Comparison of ENCODE assay signal across 31 cellular contexts in genomic region chr11:28512143-28512756, GRCh38.
DNase-seq lines count a peak whose midpoint lies in the region; ATAC-seq, FAIRE-seq and TF ChIP-seq lines count a peak whose summit lies in the region.
"Had no signal": no experiment of that assay in that cellular context is flagged by ENCODE, and none has a peak within 500 bp of the region (broad histone marks: within the 10 kb centered on the region; RNA-seq: fewer than 3 reads in every experiment).

No MANE protein-coding gene starts in this region.

- no peak overlapping the region for H3K27ac ChIP-seq in right cardiac atrium (ENCODE audit: low read length)
- H3K27ac ChIP-seq in kidney (ENCODE audit: low read depth in 2 of 2, low read length in 2 of 2): no peak overlapping the region
- no peak overlapping the region for H3K27ac ChIP-seq in mammary epithelial cell (ENCODE audit: insufficient read depth, low read depth, low read length)
- H3K27ac ChIP-seq: 22Rv1; A549; BLaER1; BLaER1 treated with 17β-estradiol and CSF1 and Interleukin-3, amounts not matched to agents 10 nM and 100 nM; C4-2B had no signal

- H3K4me3 ChIP-seq in right cardiac atrium (ENCODE audit: low read length) (no peak overlapping the region), kidney (ENCODE audit: low read length in 2 of 2) (no peak overlapping the region), mammary epithelial cell (replicated peaks in 1 of 3; ENCODE audit: insufficient read depth in 1 of 3, low read depth in 2 of 3, low read length in 3 of 3) (no peak overlapping the region)
- H3K4me3 ChIP-seq: A549; BLaER1; BLaER1 treated with 17β-estradiol and CSF1 and Interleukin-3, amounts not matched to agents 10 nM and 100 nM had no signal

- no TSS peak for BruUV-seq in mammary epithelial cell (replicated peaks; lab: Mats Ljungman, UMichigan)

- H3K79me2 ChIP-seq in mammary epithelial cell (ENCODE audit: insufficient read depth, low read length): no peaks in the 10 kb centered on the region

- H3K9ac ChIP-seq in kidney (ENCODE audit: low read length in 2 of 2) (no peak overlapping the region), mammary epithelial cell (ENCODE audit: insufficient read depth, low read length) (no peak overlapping the region)
- H3K9ac ChIP-seq: BLaER1; BLaER1 treated with 17β-estradiol and CSF1 and Interleukin-3, amounts not matched to agents 10 nM and 100 nM had no signal

- H3K27me3 ChIP-seq in right cardiac atrium (ENCODE audit: control insufficient read depth, insufficient read depth) (no peaks in the 10 kb centered on the region), mammary epithelial cell (ENCODE audit: insufficient read depth, low read length) (no peaks in the 10 kb centered on the region)
- H3K27me3 ChIP-seq: BE2C; BLaER1; BLaER1 treated with 17β-estradiol and CSF1 and Interleukin-3, amounts not matched to agents 10 nM and 100 nM had no signal

- no peak overlapping the region for H3K4me2 ChIP-seq in mammary epithelial cell (ENCODE audit: insufficient read depth, low read depth, low read length)
- H3K4me2 ChIP-seq: A549; BLaER1; BLaER1 treated with 17β-estradiol and CSF1 and Interleukin-3, amounts not matched to agents 10 nM and 100 nM had no signal

- intact Hi-C loops in Right ventricle myocardium superior (cut with DNase I): no loop called here
- intact Hi-C loops in right cardiac atrium (cut with DNase I): no loop called here
- intact Hi-C loops in kidney (cut with DNase I): no loop called here
- intact Hi-C loops in mammary epithelial cell (cut with micrococcal nuclease): no loop called here

- no peaks in the 10 kb centered on the region for H4K20me1 ChIP-seq in mammary epithelial cell (ENCODE audit: insufficient read depth, low read length)
- H4K20me1 ChIP-seq: BLaER1; BLaER1 treated with 17β-estradiol and CSF1 and Interleukin-3, amounts not matched to agents 10 nM and 100 nM had no signal

- TF ChIP-seq CTCF in kidney (IDR thresholded peaks at IDR 0.05; ENCODE audit: borderline replicate concordance, extremely low read depth, insufficient read depth) (no peak), mammary epithelial cell (conservative IDR thresholded peaks at IDR 0.05 in 1 of 2, IDR thresholded peaks at IDR 0.05 in 1 of 2; ENCODE audit: extremely low read depth in 1 of 2, insufficient read depth in 1 of 2, low read depth in 1 of 2, low read length in 2 of 2) (no peak)

- no peak for FAIRE-seq in kidney (lab: Jason Lieb, UNC)
- FAIRE-seq: A204.1, A549, D721Med had no signal

- ATAC-seq in Right ventricle myocardium superior (ENCODE audit: poor library complexity) (no peak), right cardiac atrium (no peak)
- ATAC-seq: A549; CD8-positive, alpha-beta T cell had no signal

- CTCF ChIA-PET in mammary epithelial cell (lab: Charles Lee; ENCODE audit: low non-redundant PET): no interaction called here

- no peak overlapping the region for H2AFZ ChIP-seq in mammary epithelial cell (ENCODE audit: low read depth, low read length)

- DNase-seq in Right ventricle myocardium superior: peak; percentile 24
- DNase-seq in right cardiac atrium: no peak
- peak; percentile 73 for DNase-seq in kidney
- DNase-seq in mammary epithelial cell: no peak
- DNase-seq: 8988T; ACHN; AML-193; BE2C; C1 segment of cervical spinal cord; Caco-2; Calu3; CD4-positive, alpha-beta memory T cell; CD4-positive, alpha-beta T cell; CD4-positive, CD25-positive, alpha-beta regulatory T cell; CD8-positive, alpha-beta memory T cell; CD8-positive, alpha-beta T cell; COR-L47; DMS 273 treated with DMSO at 0.1 percent for 48 hours; DMS153; DMS53; DMS79; DMS79 treated with DMSO at 0.1 percent for 48 hours; DND-41; EL had no signal

- dilution Hi-C loops in mammary epithelial cell (cut with HindIII; ENCODE audit: low sequenced_read_pairs): no loop called here

- H3K4me1 ChIP-seq in right cardiac atrium (ENCODE audit: control insufficient read depth, insufficient read depth, low read length): no peaks in the 10 kb centered on the region
- no peaks in the 10 kb centered on the region for H3K4me1 ChIP-seq in kidney (ENCODE audit: control insufficient read depth in 1 of 2, insufficient read depth in 1 of 2, low read depth in 1 of 2, low read length in 2 of 2)
- H3K4me1 ChIP-seq in mammary epithelial cell (ENCODE audit: insufficient read depth, low read length): no peaks in the 10 kb centered on the region
- H3K4me1 ChIP-seq: A549; BE2C; BLaER1; BLaER1 treated with 17β-estradiol and CSF1 and Interleukin-3, amounts not matched to agents 10 nM and 100 nM; Caco-2 had no signal

- no peaks in the 10 kb centered on the region for H3K36me3 ChIP-seq in kidney (ENCODE audit: control insufficient read depth in 1 of 2, insufficient read depth in 2 of 2, low read length in 2 of 2)
- no peaks in the 10 kb centered on the region for H3K36me3 ChIP-seq in mammary epithelial cell (ENCODE audit: insufficient read depth, low read length)
- H3K36me3 ChIP-seq: BE2C; BLaER1; BLaER1 treated with 17β-estradiol and CSF1 and Interleukin-3, amounts not matched to agents 10 nM and 100 nM had no signal

- 94% methylated on average over 19 of the region's 19 CpGs for WGBS in right cardiac atrium
- WGBS in mammary epithelial cell (ENCODE audit: low coverage, missing lambda C conversion rate): 87% methylated on average over 18 of the region's 19 CpGs

- in situ Hi-C loops in mammary epithelial cell (cut with MboI; ENCODE audit: low sequenced_read_pairs in 2 of 2): no loop called here

- H3K9me3 ChIP-seq in right cardiac atrium (ENCODE audit: control insufficient read depth, low read length): no peaks in the 10 kb centered on the region
- H3K9me3 ChIP-seq in kidney (ENCODE audit: control insufficient read depth in 1 of 2, low read length in 2 of 2): no peaks in the 10 kb centered on the region
- no peaks in the 10 kb centered on the region for H3K9me3 ChIP-seq in mammary epithelial cell (replicated peaks; ENCODE audit: insufficient read depth, low read length)
- H3K9me3 ChIP-seq: BE2C, Caco-2 had no signal

Comparison
In these comparisons a context has a peak if more than half of its experiments do, and no peak if none do; other contexts are left out.
1. DNase-seq: peak in Right ventricle myocardium superior (single experiment) and kidney (single experiment); none in right cardiac atrium (0 of 3) and mammary epithelial cell (single experiment).